In the genomic region with DNA sequence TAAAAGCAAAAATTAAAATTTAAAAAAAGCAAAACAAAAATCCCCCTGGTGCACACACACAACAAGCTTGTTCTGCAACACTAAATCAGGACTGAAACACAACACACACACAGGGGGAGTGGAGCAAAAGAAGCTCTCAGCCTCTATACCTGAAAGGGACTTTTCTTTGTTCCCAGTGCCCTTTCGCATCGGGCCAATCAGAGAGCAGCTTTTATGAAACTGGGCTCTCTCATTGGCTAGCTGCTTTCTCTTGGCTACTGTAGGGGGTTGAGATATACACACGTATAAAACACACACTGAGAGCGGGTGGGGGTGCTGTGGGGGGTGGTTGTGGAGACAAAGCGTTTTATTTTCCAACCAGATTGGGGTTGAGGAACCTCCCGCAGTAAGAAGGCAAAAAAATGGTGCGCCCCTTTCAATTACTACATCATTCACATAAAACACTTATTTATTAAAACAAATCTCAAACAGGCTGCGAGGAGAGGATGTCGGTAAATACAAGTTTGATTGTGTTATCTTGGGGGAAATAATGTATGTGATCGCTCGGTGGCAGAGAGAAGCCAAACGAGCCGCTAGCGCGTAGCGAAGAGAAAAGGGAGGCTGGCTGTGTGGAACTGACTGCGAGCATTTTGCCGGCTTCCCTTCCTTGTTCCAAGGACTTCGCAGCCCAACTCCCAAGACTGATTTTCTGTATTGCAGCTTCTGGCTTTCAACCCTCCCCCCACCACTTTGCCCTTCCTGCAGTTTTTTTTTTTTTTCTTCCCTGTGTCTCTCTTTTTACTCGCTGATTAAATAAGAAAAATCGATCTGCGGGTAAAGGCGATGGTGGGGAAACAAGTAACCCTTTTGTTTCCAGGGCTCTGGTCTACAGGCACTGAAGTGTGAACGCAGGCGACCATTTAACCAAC, we compare ENCODE assay signal across 8 cellular contexts. TPM values are rescaled to one million over a fixed set of nuclear protein-coding genes. Genes with fewer than 3 reads are reported as not detected.
DNase-seq lines count a peak whose midpoint lies in the region; ATAC-seq, FAIRE-seq and TF ChIP-seq lines count a peak whose summit lies in the region.

No MANE protein-coding gene starts in this region.

- CTCF ChIA-PET in activated naive CD4-positive, alpha-beta T cell treated with anti-CD3 and anti-CD28 coated beads for 36 hours (lab: Charles Lee) = no interaction called here
- CTCF ChIA-PET in HEK293 (lab: Yijun Ruan, JAX) = interaction anchor here (0.5 to 0.9 kb wide), 6 partner anchors 84 to 1405 kb away, joined by 3 to 7 read pairs (median 4); no protein-coding TSS in a partner anchor
- CTCF ChIA-PET in HepG2 (lab: Yijun Ruan, JAX; ENCODE audit: low intra/inter-chr PET ratio, low total read pairs) = no interaction called here

- H3K36me3 ChIP-seq in HEK293 (ENCODE audit: control insufficient read depth in 2 of 2, insufficient read depth in 1 of 2, low read length in 2 of 2) (no peaks in the 10 kb centered on the region), MG63 (no peaks in the 10 kb centered on the region), SJSA1 (no peaks in the 10 kb centered on the region), HepG2 (replicated peaks in 1 of 2; ENCODE audit: control insufficient read depth in 1 of 2, insufficient read depth in 2 of 2, low read length in 2 of 2) (no peaks in the 10 kb centered on the region)

- no peaks in the 10 kb centered on the region for H3K36me3 Mint-ChIP-seq in activated naive CD4-positive, alpha-beta T cell treated with anti-CD3 and anti-CD28 coated beads for 36 hours (ENCODE audit: low read depth)
- H3K36me3 Mint-ChIP-seq in effector memory CD8-positive, alpha-beta T cell (ENCODE audit: insufficient read depth) = no peaks in the 10 kb centered on the region

- H3K4me1 Mint-ChIP-seq in activated naive CD4-positive, alpha-beta T cell treated with anti-CD3 and anti-CD28 coated beads for 36 hours (ENCODE audit: low read depth) = peaks cover 25% of the 10 kb centered on the region
- H3K4me1 Mint-ChIP-seq in effector memory CD8-positive, alpha-beta T cell (ENCODE audit: low read depth in 2 of 2) = peaks cover 0 to 5% of the 10 kb centered on the region in 2 donors

- peak overlapping the region; percentile 81 for H2AFZ ChIP-seq in HepG2 (ENCODE audit: low read length)

- no peak for TF ChIP-seq RAD21 in HepG2 (CRISPR knock-in tag; IDR thresholded peaks at IDR 0.05)

- H3K27ac ChIP-seq in HEK293 (ENCODE audit: extremely low read depth, low read depth, low read length) = peak overlapping the region; percentile 99
- peak overlapping the region; percentile 73 for H3K27ac ChIP-seq in SJSA1
- H3K27ac ChIP-seq in HepG2 (ENCODE audit: extremely low read length, insufficient read depth, low read length) = peak overlapping the region; percentile 71

- peak; percentile 44; the same call in 1 of the 2 replicates for TF ChIP-seq CTCF in HEK293 (tag by site-specific recombination; IDR thresholded peaks at IDR 0.05)
- TF ChIP-seq CTCF in HepG2 (CRISPR knock-in tag; IDR thresholded peaks at IDR 0.05) = no peak

- intact Hi-C loops in activated naive CD4-positive, alpha-beta T cell treated with anti-CD3 and anti-CD28 coated beads for 36 hours (cut with micrococcal nuclease) = loop anchor here (5.0 kb wide), 1 partner anchor 97 kb away; no protein-coding TSS in a partner anchor
- intact Hi-C loops in HepG2 (cut with micrococcal nuclease; ENCODE audit: unreplicated experiment) = loop anchor here (1.0 to 5.0 kb wide), 3 partner anchors 88 to 168 kb away; no protein-coding TSS in a partner anchor

- ATAC-seq in effector memory CD8-positive, alpha-beta T cell (replicated peaks) = peak; percentile 62
- peak; percentile 93 for ATAC-seq in HepG2

- H3K4me2 ChIP-seq in HepG2 (ENCODE audit: low read depth, low read length) = peak overlapping the region; percentile 90

- H3K4me1 ChIP-seq in HEK293 (ENCODE audit: control insufficient read depth, insufficient read depth, low read length) (peaks cover 29% of the 10 kb centered on the region), SJSA1 (replicated peaks) (peaks cover 22% of the 10 kb centered on the region), HepG2 (ENCODE audit: insufficient read depth, low read length) (peaks cover 29% of the 10 kb centered on the region)

- in situ Hi-C loops in HepG2 (cut with HindIII; ENCODE audit: extremely low pct_ligation_motif_present, low pct_unique_long_range_greater_than_20kb) = no loop called here

- peak overlapping the region; percentile 82 for H3K4me3 ChIP-seq in HEK293 (ENCODE audit: low read depth, low read length)
- peak overlapping the region; percentile 62 for H3K4me3 ChIP-seq in MG63
- H3K4me3 ChIP-seq in SJSA1 = peak overlapping the region; percentile 41
- H3K4me3 ChIP-seq in HepG2 (replicated peaks in 1 of 3; ENCODE audit: insufficient read depth in 1 of 3, low read depth in 2 of 3, low read length in 3 of 3) = peak overlapping the region; percentile 49 to 73 (median 68)

- 3% methylated on average over 25 of the region's 25 CpGs for WGBS in HepG2 (ENCODE audit: low lambda C conversion rate)

- FAIRE-seq in HepG2 (lab: Jason Lieb, UNC) = peak; percentile 59

- H3K9me3 Mint-ChIP-seq in activated naive CD4-positive, alpha-beta T cell treated with anti-CD3 and anti-CD28 coated beads for 36 hours = no peaks in the 10 kb centered on the region
- peaks cover 0 to 4% of the 10 kb centered on the region in 2 donors for H3K9me3 Mint-ChIP-seq in effector memory CD8-positive, alpha-beta T cell

- peak overlapping the region; percentile 64 for H3K9ac ChIP-seq in HepG2 (ENCODE audit: insufficient read depth, low read depth, low read length)

- DNase-seq in activated naive CD4-positive, alpha-beta T cell treated with anti-CD3 and anti-CD28 coated beads for 36 hours = peak; percentile 12
- DNase-seq in activated naive CD4-positive, alpha-beta T cell treated with Interleukin-2 at 50 U/mL for 16 hours = no peak
- DNase-seq in MG63 (peak; percentile 86), SJSA1 (ENCODE audit: low read depth in 1 of 2, low spot score in 2 of 2) (peak; percentile 84 to 90), HepG2 (ENCODE audit: low spot score) (peak; percentile 81), stromal cell of bone marrow (ENCODE audit: low read depth) (peak; percentile 77)
- no peak for DNase-seq in effector memory CD8-positive, alpha-beta T cell

- H4K20me1 ChIP-seq in HepG2 (ENCODE audit: insufficient read depth, low read length) = no peaks in the 10 kb centered on the region

- no TSS peak for BruUV-seq in HepG2 (replicated peaks; lab: Mats Ljungman, UMichigan)

- no peaks in the 10 kb centered on the region for H3K79me2 ChIP-seq in HepG2 (ENCODE audit: insufficient read depth, low read length)

- TF ChIP-seq EP300 in HepG2 (IDR thresholded peaks at IDR 0.05; ENCODE audit: low read depth in 2 of 2, low read length in 2 of 2) (peak in 1 of 2 experiments; percentile 87; a peak in 2 of 4 replicates), HepG2 (CRISPR knock-in tag; IDR thresholded peaks at IDR 0.05; ENCODE audit: borderline replicate concordance) (no peak)

- H3K4me3 Mint-ChIP-seq in activated naive CD4-positive, alpha-beta T cell treated with anti-CD3 and anti-CD28 coated beads for 36 hours = peak overlapping the region; percentile 56
- peak overlapping the region in 1 of 2 donors; percentile 14 for H3K4me3 Mint-ChIP-seq in effector memory CD8-positive, alpha-beta T cell

- H3K27ac Mint-ChIP-seq in activated naive CD4-positive, alpha-beta T cell treated with anti-CD3 and anti-CD28 coated beads for 36 hours = no peak overlapping the region
- no peak overlapping the region for H3K27ac Mint-ChIP-seq in effector memory CD8-positive, alpha-beta T cell

- H3K9me3 ChIP-seq in HEK293 (ENCODE audit: control insufficient read depth, insufficient read depth, low read depth, low read length) (no peaks in the 10 kb centered on the region), MG63 (no peaks in the 10 kb centered on the region), SJSA1 (replicated peaks) (no peaks in the 10 kb centered on the region), HepG2 (ENCODE audit: low read length) (no peaks in the 10 kb centered on the region)

- peaks cover 49% of the 10 kb centered on the region for H3K27me3 Mint-ChIP-seq in activated naive CD4-positive, alpha-beta T cell treated with anti-CD3 and anti-CD28 coated beads for 36 hours (ENCODE audit: low read depth)
- peaks cover 0 to 33% of the 10 kb centered on the region in 2 donors for H3K27me3 Mint-ChIP-seq in effector memory CD8-positive, alpha-beta T cell

- POLR2A ChIA-PET in HEK293 (lab: Yijun Ruan, JAX) = interaction anchor here (0.6 to 3.5 kb wide), 23 partner anchors 10 to 661 kb away, joined by 3 to 19 read pairs (median 4); no protein-coding TSS in a partner anchor
- POLR2A ChIA-PET in HepG2 (lab: Yijun Ruan, JAX) = interaction anchor here (0.7 to 3.1 kb wide), 12 partner anchors 10 to 168 kb away, joined by 3 to 15 read pairs (median 4); no protein-coding TSS in a partner anchor

- TF ChIP-seq POLR2A in HepG2 (IDR thresholded peaks at IDR 0.05; ENCODE audit: insufficient read depth in 1 of 2, low read depth in 2 of 2, low read length in 2 of 2) = peak in 1 of 2 experiments; percentile 11; a peak in 1 of 4 replicates

- H3K27me3 ChIP-seq in MG63 (no peaks in the 10 kb centered on the region), SJSA1 (replicated peaks) (no peaks in the 10 kb centered on the region), HepG2 (ENCODE audit: control insufficient read depth in 1 of 2, insufficient read depth in 2 of 2, low read length in 2 of 2) (peaks cover 0 to 27% of the 10 kb centered on the region in 2 experiments; a peak in 3 of 5 replicates)

RNA-seq across cellular contexts. Expression of a gene that starts 2.5 kb away (rescaled TPM):
- not detected for total RNA-seq in activated naive CD4-positive, alpha-beta T cell treated with anti-CD3 and anti-CD28 coated beads for 36 hours
- total RNA-seq in MG63 (2014; rRNA removed; shearing (Covaris generic); ENCODE audit: low replicate concordance) = 4.7 and 7.5 TPM in 2 replicates
- 13.1 and 17.2 TPM in 2 replicates for total RNA-seq in SJSA1 (2014; rRNA removed; shearing (Covaris generic))
- total RNA-seq in HepG2 (2016; rRNA removed; fragmentation: Illumina TruSeq; extraction: Trizol) = 0.83 and 0.91 TPM in 2 replicates
- total RNA-seq in HepG2 (2016; cell fraction: cytosol; rRNA removed; fragmentation: Illumina TruSeq; extraction: Trizol; ENCODE audit: low read depth) = 1.4 and 2.0 TPM in 2 replicates
- total RNA-seq in HepG2 (2016; cell fraction: insoluble cytoplasmic fraction; rRNA removed; fragmentation: Illumina TruSeq; extraction: Trizol) = 1.1 and 1.2 TPM in 2 replicates
- total RNA-seq in HepG2 (2016; cell fraction: membrane; rRNA removed; fragmentation: Illumina TruSeq; extraction: Trizol) = 0.62 and 0.77 TPM in 2 replicates
- total RNA-seq in HepG2 (2016; cell fraction: nucleus; rRNA removed; fragmentation: Illumina TruSeq; extraction: Trizol) = 1.5 and 2.1 TPM in 2 replicates
- 0.66 and 0.68 TPM in 2 replicates for polyA plus RNA-seq in HepG2 (2011; rRNA removed)
- polyA plus RNA-seq in HepG2 (2011; cell fraction: cytosol; rRNA removed) = 0.28 and 0.31 TPM in 2 replicates
- 0.59 and 0.93 TPM in 2 replicates for polyA plus RNA-seq in HepG2 (2011; cell fraction: nucleus; rRNA removed)
- 1.4 and 1.5 TPM in 2 replicates for polyA plus RNA-seq in HepG2 (2012)
- 0.07 TPM in 2 replicates for polyA plus RNA-seq in HepG2 (2016; cell fraction: cytosol; fragmentation: Illumina TruSeq; extraction: Trizol; ENCODE audit: low read depth)
- polyA plus RNA-seq in HepG2 (2016; cell fraction: insoluble cytoplasmic fraction; fragmentation: Illumina TruSeq; extraction: Trizol; ENCODE audit: low read depth) = 0.53 and 0.63 TPM in 2 replicates
- 0.08 and 0.11 TPM in 2 replicates for polyA plus RNA-seq in HepG2 (2016; cell fraction: membrane; fragmentation: Illumina TruSeq; extraction: Trizol; ENCODE audit: low read depth)
- 1.4 TPM in 2 replicates for polyA plus RNA-seq in HepG2 (2016; cell fraction: nucleus; fragmentation: Illumina TruSeq; extraction: Trizol; ENCODE audit: insufficient read depth, low read depth)
- polyA minus RNA-seq in HepG2 (2011; rRNA and poly(A)+ RNA removed; ENCODE audit: low replicate concordance) = 2.3 TPM in 1 of 2 replicates, not detected in the other
- polyA minus RNA-seq in HepG2 (2011; cell fraction: cytosol; rRNA and poly(A)+ RNA removed) = 0.79 and 1.3 TPM in 2 replicates
- 2.1 and 2.3 TPM in 2 replicates for polyA minus RNA-seq in HepG2 (2011; cell fraction: nucleus; rRNA and poly(A)+ RNA removed)

Comparison
In these comparisons a context has a peak if more than half of its experiments do, and no peak if none do; other contexts are left out.
1. DNase-seq: peak in activated naive CD4-positive, alpha-beta T cell treated with anti-CD3 and anti-CD28 coated beads for 36 hours (single experiment), MG63 (single experiment), SJSA1 (2 of 2), HepG2 (single experiment) and stromal cell of bone marrow (single experiment); none in activated naive CD4-positive, alpha-beta T cell treated with Interleukin-2 at 50 U/mL for 16 hours (single experiment) and effector memory CD8-positive, alpha-beta T cell (0 of 3).
2. Peak in every context shown above with its lines, with median percentiles within 50 percentile points of each other: H3K27ac ChIP-seq and H3K4me3 ChIP-seq.